Comparison of ENCODE assay signal across 2 cellular contexts in the genomic region with DNA sequence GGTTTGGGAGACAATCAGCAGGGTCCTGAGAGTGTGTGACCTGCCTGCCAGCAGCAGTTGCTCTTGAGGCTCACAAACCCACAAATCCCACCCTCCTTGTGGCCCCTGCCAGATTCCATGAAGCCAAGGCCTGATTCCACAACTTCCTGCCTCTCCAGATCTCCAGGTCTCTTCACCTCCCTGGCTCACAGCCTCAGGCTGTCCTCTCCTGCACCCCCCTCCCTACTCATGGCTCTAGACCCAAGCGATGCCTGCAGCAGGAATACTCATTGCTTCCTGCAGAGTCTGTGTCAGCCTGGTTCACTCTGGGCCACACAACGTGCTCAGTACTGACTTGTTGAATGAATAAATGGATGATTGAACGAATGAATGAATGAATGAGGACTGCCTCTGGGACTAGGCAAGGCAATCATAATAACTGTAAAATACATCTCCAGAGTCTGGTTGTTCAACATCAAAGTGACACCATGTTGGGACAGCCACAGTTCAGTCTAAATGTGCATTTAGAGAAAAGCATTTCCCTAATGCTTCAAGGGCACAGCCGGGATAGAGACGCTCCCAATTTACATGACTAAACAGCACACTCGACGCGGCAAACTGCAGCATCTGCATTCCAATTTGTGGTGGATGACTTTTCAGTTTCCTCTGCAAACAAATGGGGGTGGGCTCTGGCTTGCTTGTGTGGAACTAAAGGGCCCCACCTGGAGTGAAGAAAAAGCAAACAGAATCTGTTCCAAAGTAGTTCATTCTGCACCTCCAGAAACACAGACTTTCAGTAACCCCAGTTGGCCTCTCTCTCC.
A peak's percentile ranks its signal among the peaks of the same experiment; 100 is the strongest.
TF ChIP-seq lines count a peak whose summit lies in the region.

No MANE protein-coding gene starts in this region.

TF ChIP-seq in HEK293, 187 proteins besides CTCF, POLR2A, EP300 and RAD21:
- TF ChIP-seq ZNF341 (tag by site-specific recombination; IDR thresholded peaks at IDR 0.05; ENCODE audit: low read depth) (peak; percentile 35; the same call in 1 of the 2 replicates), ZNF624 (tag by site-specific recombination; IDR thresholded peaks at IDR 0.05) (no peak)

TF ChIP-seq in H1, 55 proteins besides CTCF, POLR2A, EP300 and RAD21 (continues in another document):
- TF ChIP-seq BCL11A (IDR thresholded peaks at IDR 0.05; ENCODE audit: low read depth in 2 of 2, low read length in 2 of 2), result no peak
- TF ChIP-seq, protein P1, sequence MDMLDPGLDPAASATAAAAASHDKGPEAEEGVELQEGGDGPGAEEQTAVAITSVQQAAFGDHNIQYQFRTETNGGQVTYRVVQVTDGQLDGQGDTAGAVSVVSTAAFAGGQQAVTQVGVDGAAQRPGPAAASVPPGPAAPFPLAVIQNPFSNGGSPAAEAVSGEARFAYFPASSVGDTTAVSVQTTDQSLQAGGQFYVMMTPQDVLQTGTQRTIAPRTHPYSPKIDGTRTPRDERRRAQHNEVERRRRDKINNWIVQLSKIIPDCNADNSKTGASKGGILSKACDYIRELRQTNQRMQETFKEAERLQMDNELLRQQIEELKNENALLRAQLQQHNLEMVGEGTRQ (IDR thresholded peaks at IDR 0.05; ENCODE audit: low read length), result no peak
- no peak for TF ChIP-seq CEBPB (IDR thresholded peaks at IDR 0.05; ENCODE audit: low read depth, low read length)
- no peak for TF ChIP-seq RFX5 (IDR thresholded peaks at IDR 0.05; ENCODE audit: borderline replicate concordance, low read depth, low read length)
- no peak for TF ChIP-seq CBX5 (IDR thresholded peaks at IDR 0.05; ENCODE audit: low read depth, low read length)
- TF ChIP-seq SP1 (IDR thresholded peaks at IDR 0.05; ENCODE audit: low read depth, low read length), result no peak
- peak; percentile 58; the same call in 1 of the 2 replicates for TF ChIP-seq CREB1 (IDR thresholded peaks at IDR 0.05)
- no peak for TF ChIP-seq CBX8 (IDR thresholded peaks at IDR 0.05; ENCODE audit: borderline replicate concordance, low read depth, low read length)
- TF ChIP-seq KDM1A (IDR thresholded peaks at IDR 0.05; ENCODE audit: borderline replicate concordance, low read length), result no peak
- no peak for TF ChIP-seq SRF (IDR thresholded peaks at IDR 0.05; ENCODE audit: low read depth, low read length)
- TF ChIP-seq KDM5A (IDR thresholded peaks at IDR 0.05; ENCODE audit: low read length), result no peak
- TF ChIP-seq GABPA (IDR thresholded peaks at IDR 0.05; ENCODE audit: borderline replicate concordance, insufficient read depth, low read length), result no peak
- peak; percentile 87 for TF ChIP-seq POLR2AphosphoS5 (IDR thresholded peaks at IDR 0.05; ENCODE audit: low read depth, low read length)
- 0 out of 2 replicates have a peak, but pooled peaks have one; percentile 37 for TF ChIP-seq SP4 (IDR thresholded peaks at IDR 0.05; ENCODE audit: low read length)
- TF ChIP-seq ZNF274 (IDR thresholded peaks at IDR 0.05; ENCODE audit: borderline replicate concordance, extremely low read depth, low read length), result no peak
- TF ChIP-seq RBBP5 (IDR thresholded peaks at IDR 0.05; ENCODE audit: borderline replicate concordance, low read depth, low read length), result no peak
- no peak for TF ChIP-seq TAF7 (optimal IDR thresholded peaks at IDR 0.05; ENCODE audit: borderline replicate concordance, low read depth, low read length)
- TF ChIP-seq SIN3A (conservative IDR thresholded peaks at IDR 0.05 in 1 of 2, IDR thresholded peaks at IDR 0.05 in 1 of 2; ENCODE audit: low read depth in 1 of 2, low read length in 2 of 2), result no peak
- no peak for TF ChIP-seq PHF8 (conservative IDR thresholded peaks at IDR 0.05; ENCODE audit: low read depth, low read length)
- no peak for TF ChIP-seq JUND (IDR thresholded peaks at IDR 0.05; ENCODE audit: low read length)
- no peak for TF ChIP-seq BACH1 (IDR thresholded peaks at IDR 0.05; ENCODE audit: low read length)
- no peak for TF ChIP-seq EZH2 (IDR thresholded peaks at IDR 0.05; ENCODE audit: low read depth, low read length, severe bottlenecking)
- TF ChIP-seq, protein P2, sequence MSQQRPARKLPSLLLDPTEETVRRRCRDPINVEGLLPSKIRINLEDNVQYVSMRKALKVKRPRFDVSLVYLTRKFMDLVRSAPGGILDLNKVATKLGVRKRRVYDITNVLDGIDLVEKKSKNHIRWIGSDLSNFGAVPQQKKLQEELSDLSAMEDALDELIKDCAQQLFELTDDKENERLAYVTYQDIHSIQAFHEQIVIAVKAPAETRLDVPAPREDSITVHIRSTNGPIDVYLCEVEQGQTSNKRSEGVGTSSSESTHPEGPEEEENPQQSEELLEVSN (IDR thresholded peaks at IDR 0.05), result no peak; the same call in 1 of the 2 replicates
- TF ChIP-seq, protein P3, sequence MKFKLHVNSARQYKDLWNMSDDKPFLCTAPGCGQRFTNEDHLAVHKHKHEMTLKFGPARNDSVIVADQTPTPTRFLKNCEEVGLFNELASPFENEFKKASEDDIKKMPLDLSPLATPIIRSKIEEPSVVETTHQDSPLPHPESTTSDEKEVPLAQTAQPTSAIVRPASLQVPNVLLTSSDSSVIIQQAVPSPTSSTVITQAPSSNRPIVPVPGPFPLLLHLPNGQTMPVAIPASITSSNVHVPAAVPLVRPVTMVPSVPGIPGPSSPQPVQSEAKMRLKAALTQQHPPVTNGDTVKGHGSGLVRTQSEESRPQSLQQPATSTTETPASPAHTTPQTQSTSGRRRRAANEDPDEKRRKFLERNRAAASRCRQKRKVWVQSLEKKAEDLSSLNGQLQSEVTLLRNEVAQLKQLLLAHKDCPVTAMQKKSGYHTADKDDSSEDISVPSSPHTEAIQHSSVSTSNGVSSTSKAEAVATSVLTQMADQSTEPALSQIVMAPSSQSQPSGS (IDR thresholded peaks at IDR 0.05; ENCODE audit: low read length), result no peak
- no peak for TF ChIP-seq RXRA (IDR thresholded peaks at IDR 0.05; ENCODE audit: insufficient read depth, low read depth, low read length)
- peak; percentile 82 for TF ChIP-seq NANOG (IDR thresholded peaks at IDR 0.05; ENCODE audit: insufficient read depth, low read depth, low read length, poor library complexity, severe bottlenecking)
- peak; percentile 67 for TF ChIP-seq TEAD4 (IDR thresholded peaks at IDR 0.05; ENCODE audit: low read depth, low read length)
- no peak for TF ChIP-seq MAFK (IDR thresholded peaks at IDR 0.05; ENCODE audit: low read depth, low read length)
- peak; percentile 57 for TF ChIP-seq ASH2L (IDR thresholded peaks at IDR 0.05; ENCODE audit: low read length)
- TF ChIP-seq HDAC6 (IDR thresholded peaks at IDR 0.05; ENCODE audit: low read depth, low read length), result no peak
- no peak for TF ChIP-seq CHD2 (IDR thresholded peaks at IDR 0.05; ENCODE audit: low read length)
- TF ChIP-seq CHD1 (IDR thresholded peaks at IDR 0.05; ENCODE audit: low read depth, low read length), result no peak
- TF ChIP-seq BRCA1 (IDR thresholded peaks at IDR 0.05; ENCODE audit: low read depth, low read length), result no peak
- no peak for TF ChIP-seq NRF1 (IDR thresholded peaks at IDR 0.05; ENCODE audit: low read depth, low read length)
- peak; percentile 49; the same call in 1 of the 2 replicates for TF ChIP-seq EGR1 (IDR thresholded peaks at IDR 0.05; ENCODE audit: borderline replicate concordance, low read depth, low read length)
- TF ChIP-seq TBP (IDR thresholded peaks at IDR 0.05; ENCODE audit: low read depth, low read length), result no peak
- TF ChIP-seq SUZ12 (IDR thresholded peaks at IDR 0.05; ENCODE audit: low read length), result no peak
- TF ChIP-seq TAF1 (IDR thresholded peaks at IDR 0.05; ENCODE audit: low read depth, low read length), result no peak
- no peak for TF ChIP-seq FOSL1 (IDR thresholded peaks at IDR 0.05; ENCODE audit: insufficient read depth, low read depth, low read length)
- TF ChIP-seq HDAC2 (IDR thresholded peaks at IDR 0.05; ENCODE audit: borderline replicate concordance in 1 of 2, low read depth in 2 of 2, low read length in 2 of 2), result peak in 1 of 2 experiments; percentile 79; a peak in 1 of 4 replicates
- no peak for TF ChIP-seq SAP30 (IDR thresholded peaks at IDR 0.05; ENCODE audit: insufficient read depth, insufficient replicate concordance, low read length)
- TF ChIP-seq JUN (IDR thresholded peaks at IDR 0.05; ENCODE audit: low read depth, low read length), result no peak
- no peak for TF ChIP-seq YY1 (IDR thresholded peaks at IDR 0.05; ENCODE audit: low read depth, low read length)
- TF ChIP-seq SIRT6 (IDR thresholded peaks at IDR 0.05; ENCODE audit: low read length), result no peak
- no peak for TF ChIP-seq RNF2 (IDR thresholded peaks at IDR 0.05; ENCODE audit: borderline replicate concordance, low read depth, low read length, missing control alignments, poor library complexity, severe bottlenecking)
- TF ChIP-seq TCF12 (IDR thresholded peaks at IDR 0.05; ENCODE audit: low read depth, low read length), result peak; percentile 89; the same call in 1 of the 2 replicates
- TF ChIP-seq, protein P4, sequence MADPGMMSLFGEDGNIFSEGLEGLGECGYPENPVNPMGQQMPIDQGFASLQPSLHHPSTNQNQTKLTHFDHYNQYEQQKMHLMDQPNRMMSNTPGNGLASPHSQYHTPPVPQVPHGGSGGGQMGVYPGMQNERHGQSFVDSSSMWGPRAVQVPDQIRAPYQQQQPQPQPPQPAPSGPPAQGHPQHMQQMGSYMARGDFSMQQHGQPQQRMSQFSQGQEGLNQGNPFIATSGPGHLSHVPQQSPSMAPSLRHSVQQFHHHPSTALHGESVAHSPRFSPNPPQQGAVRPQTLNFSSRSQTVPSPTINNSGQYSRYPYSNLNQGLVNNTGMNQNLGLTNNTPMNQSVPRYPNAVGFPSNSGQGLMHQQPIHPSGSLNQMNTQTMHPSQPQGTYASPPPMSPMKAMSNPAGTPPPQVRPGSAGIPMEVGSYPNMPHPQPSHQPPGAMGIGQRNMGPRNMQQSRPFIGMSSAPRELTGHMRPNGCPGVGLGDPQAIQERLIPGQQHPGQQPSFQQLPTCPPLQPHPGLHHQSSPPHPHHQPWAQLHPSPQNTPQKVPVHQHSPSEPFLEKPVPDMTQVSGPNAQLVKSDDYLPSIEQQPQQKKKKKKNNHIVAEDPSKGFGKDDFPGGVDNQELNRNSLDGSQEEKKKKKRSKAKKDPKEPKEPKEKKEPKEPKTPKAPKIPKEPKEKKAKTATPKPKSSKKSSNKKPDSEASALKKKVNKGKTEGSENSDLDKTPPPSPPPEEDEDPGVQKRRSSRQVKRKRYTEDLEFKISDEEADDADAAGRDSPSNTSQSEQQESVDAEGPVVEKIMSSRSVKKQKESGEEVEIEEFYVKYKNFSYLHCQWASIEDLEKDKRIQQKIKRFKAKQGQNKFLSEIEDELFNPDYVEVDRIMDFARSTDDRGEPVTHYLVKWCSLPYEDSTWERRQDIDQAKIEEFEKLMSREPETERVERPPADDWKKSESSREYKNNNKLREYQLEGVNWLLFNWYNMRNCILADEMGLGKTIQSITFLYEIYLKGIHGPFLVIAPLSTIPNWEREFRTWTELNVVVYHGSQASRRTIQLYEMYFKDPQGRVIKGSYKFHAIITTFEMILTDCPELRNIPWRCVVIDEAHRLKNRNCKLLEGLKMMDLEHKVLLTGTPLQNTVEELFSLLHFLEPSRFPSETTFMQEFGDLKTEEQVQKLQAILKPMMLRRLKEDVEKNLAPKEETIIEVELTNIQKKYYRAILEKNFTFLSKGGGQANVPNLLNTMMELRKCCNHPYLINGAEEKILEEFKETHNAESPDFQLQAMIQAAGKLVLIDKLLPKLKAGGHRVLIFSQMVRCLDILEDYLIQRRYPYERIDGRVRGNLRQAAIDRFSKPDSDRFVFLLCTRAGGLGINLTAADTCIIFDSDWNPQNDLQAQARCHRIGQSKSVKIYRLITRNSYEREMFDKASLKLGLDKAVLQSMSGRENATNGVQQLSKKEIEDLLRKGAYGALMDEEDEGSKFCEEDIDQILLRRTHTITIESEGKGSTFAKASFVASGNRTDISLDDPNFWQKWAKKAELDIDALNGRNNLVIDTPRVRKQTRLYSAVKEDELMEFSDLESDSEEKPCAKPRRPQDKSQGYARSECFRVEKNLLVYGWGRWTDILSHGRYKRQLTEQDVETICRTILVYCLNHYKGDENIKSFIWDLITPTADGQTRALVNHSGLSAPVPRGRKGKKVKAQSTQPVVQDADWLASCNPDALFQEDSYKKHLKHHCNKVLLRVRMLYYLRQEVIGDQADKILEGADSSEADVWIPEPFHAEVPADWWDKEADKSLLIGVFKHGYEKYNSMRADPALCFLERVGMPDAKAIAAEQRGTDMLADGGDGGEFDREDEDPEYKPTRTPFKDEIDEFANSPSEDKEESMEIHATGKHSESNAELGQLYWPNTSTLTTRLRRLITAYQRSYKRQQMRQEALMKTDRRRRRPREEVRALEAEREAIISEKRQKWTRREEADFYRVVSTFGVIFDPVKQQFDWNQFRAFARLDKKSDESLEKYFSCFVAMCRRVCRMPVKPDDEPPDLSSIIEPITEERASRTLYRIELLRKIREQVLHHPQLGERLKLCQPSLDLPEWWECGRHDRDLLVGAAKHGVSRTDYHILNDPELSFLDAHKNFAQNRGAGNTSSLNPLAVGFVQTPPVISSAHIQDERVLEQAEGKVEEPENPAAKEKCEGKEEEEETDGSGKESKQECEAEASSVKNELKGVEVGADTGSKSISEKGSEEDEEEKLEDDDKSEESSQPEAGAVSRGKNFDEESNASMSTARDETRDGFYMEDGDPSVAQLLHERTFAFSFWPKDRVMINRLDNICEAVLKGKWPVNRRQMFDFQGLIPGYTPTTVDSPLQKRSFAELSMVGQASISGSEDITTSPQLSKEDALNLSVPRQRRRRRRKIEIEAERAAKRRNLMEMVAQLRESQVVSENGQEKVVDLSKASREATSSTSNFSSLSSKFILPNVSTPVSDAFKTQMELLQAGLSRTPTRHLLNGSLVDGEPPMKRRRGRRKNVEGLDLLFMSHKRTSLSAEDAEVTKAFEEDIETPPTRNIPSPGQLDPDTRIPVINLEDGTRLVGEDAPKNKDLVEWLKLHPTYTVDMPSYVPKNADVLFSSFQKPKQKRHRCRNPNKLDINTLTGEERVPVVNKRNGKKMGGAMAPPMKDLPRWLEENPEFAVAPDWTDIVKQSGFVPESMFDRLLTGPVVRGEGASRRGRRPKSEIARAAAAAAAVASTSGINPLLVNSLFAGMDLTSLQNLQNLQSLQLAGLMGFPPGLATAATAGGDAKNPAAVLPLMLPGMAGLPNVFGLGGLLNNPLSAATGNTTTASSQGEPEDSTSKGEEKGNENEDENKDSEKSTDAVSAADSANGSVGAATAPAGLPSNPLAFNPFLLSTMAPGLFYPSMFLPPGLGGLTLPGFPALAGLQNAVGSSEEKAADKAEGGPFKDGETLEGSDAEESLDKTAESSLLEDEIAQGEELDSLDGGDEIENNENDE (IDR thresholded peaks at IDR 0.05; ENCODE audit: insufficient replicate concordance, low read length), result no peak
- TF ChIP-seq POU5F1 (IDR thresholded peaks at IDR 0.05; ENCODE audit: low read depth, low read length), result peak; percentile 66; the same call in 1 of the 2 replicates
- TF ChIP-seq, protein P5, sequence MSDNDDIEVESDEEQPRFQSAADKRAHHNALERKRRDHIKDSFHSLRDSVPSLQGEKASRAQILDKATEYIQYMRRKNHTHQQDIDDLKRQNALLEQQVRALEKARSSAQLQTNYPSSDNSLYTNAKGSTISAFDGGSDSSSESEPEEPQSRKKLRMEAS (IDR thresholded peaks at IDR 0.05), result no peak; the same call in 1 of the 2 replicates
- no peak for TF ChIP-seq GTF2F1 (IDR thresholded peaks at IDR 0.05; ENCODE audit: borderline replicate concordance, low read depth, low read length)
- TF ChIP-seq, protein P6, sequence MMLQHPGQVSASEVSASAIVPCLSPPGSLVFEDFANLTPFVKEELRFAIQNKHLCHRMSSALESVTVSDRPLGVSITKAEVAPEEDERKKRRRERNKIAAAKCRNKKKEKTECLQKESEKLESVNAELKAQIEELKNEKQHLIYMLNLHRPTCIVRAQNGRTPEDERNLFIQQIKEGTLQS (IDR thresholded peaks at IDR 0.05; ENCODE audit: insufficient read depth, low read depth, low read length), result no peak
- TF ChIP-seq KDM4A (IDR thresholded peaks at IDR 0.05; ENCODE audit: low read depth, low read length, severe bottlenecking), result no peak
- TF ChIP-seq CTBP2 (IDR thresholded peaks at IDR 0.05; ENCODE audit: borderline replicate concordance, insufficient read depth, insufficient read length, low read length), result no peak
- no peak for TF ChIP-seq SP2 (IDR thresholded peaks at IDR 0.05; ENCODE audit: low read length)
